ENCODE assay signal across 1 cellular context in genomic region chr18:62500174-62500573, GRCh38.
TF ChIP-seq lines count a peak whose summit lies in the region.

No MANE protein-coding gene starts in this region.

TF ChIP-seq in GM23338, 12 proteins besides CTCF, POLR2A, EP300 and RAD21 (continued from another document):
- TF ChIP-seq, protein P1, sequence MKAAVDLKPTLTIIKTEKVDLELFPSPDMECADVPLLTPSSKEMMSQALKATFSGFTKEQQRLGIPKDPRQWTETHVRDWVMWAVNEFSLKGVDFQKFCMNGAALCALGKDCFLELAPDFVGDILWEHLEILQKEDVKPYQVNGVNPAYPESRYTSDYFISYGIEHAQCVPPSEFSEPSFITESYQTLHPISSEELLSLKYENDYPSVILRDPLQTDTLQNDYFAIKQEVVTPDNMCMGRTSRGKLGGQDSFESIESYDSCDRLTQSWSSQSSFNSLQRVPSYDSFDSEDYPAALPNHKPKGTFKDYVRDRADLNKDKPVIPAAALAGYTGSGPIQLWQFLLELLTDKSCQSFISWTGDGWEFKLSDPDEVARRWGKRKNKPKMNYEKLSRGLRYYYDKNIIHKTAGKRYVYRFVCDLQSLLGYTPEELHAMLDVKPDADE (IDR thresholded peaks at IDR 0.05) = no peak
- TF ChIP-seq, protein P2, sequence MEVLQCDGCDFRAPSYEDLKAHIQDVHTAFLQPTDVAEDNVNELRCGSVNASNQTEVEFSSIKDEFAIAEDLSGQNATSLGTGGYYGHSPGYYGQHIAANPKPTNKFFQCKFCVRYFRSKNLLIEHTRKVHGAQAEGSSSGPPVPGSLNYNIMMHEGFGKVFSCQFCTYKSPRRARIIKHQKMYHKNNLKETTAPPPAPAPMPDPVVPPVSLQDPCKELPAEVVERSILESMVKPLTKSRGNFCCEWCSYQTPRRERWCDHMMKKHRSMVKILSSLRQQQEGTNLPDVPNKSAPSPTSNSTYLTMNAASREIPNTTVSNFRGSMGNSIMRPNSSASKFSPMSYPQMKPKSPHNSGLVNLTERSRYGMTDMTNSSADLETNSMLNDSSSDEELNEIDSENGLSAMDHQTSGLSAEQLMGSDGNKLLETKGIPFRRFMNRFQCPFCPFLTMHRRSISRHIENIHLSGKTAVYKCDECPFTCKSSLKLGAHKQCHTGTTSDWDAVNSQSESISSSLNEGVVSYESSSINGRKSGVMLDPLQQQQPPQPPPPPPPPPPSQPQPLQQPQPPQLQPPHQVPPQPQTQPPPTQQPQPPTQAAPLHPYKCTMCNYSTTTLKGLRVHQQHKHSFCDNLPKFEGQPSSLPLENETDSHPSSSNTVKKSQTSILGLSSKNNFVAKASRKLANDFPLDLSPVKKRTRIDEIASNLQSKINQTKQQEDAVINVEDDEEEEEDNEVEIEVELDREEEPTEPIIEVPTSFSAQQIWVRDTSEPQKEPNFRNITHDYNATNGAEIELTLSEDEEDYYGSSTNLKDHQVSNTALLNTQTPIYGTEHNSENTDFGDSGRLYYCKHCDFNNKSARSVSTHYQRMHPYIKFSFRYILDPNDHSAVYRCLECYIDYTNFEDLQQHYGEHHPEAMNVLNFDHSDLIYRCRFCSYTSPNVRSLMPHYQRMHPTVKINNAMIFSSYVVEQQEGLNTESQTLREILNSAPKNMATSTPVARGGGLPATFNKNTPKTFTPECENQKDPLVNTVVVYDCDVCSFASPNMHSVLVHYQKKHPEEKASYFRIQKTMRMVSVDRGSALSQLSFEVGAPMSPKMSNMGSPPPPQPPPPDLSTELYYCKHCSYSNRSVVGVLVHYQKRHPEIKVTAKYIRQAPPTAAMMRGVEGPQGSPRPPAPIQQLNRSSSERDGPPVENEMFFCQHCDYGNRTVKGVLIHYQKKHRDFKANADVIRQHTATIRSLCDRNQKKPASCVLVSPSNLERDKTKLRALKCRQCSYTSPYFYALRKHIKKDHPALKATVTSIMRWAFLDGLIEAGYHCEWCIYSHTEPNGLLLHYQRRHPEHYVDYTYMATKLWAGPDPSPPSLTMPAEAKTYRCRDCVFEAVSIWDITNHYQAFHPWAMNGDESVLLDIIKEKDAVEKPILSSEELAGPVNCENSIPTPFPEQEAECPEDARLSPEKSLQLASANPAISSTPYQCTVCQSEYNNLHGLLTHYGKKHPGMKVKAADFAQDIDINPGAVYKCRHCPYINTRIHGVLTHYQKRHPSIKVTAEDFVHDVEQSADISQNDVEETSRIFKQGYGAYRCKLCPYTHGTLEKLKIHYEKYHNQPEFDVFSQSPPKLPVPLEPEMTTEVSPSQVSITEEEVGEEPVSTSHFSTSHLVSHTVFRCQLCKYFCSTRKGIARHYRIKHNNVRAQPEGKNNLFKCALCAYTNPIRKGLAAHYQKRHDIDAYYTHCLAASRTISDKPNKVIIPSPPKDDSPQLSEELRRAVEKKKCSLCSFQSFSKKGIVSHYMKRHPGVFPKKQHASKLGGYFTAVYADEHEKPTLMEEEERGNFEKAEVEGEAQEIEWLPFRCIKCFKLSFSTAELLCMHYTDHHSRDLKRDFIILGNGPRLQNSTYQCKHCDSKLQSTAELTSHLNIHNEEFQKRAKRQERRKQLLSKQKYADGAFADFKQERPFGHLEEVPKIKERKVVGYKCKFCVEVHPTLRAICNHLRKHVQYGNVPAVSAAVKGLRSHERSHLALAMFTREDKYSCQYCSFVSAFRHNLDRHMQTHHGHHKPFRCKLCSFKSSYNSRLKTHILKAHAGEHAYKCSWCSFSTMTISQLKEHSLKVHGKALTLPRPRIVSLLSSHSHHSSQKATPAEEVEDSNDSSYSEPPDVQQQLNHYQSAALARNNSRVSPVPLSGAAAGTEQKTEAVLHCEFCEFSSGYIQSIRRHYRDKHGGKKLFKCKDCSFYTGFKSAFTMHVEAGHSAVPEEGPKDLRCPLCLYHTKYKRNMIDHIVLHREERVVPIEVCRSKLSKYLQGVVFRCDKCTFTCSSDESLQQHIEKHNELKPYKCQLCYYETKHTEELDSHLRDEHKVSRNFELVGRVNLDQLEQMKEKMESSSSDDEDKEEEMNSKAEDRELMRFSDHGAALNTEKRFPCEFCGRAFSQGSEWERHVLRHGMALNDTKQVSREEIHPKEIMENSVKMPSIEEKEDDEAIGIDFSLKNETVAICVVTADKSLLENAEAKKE (CRISPR knock-in tag; IDR thresholded peaks at IDR 0.05) = no peak
- TF ChIP-seq, protein P3, sequence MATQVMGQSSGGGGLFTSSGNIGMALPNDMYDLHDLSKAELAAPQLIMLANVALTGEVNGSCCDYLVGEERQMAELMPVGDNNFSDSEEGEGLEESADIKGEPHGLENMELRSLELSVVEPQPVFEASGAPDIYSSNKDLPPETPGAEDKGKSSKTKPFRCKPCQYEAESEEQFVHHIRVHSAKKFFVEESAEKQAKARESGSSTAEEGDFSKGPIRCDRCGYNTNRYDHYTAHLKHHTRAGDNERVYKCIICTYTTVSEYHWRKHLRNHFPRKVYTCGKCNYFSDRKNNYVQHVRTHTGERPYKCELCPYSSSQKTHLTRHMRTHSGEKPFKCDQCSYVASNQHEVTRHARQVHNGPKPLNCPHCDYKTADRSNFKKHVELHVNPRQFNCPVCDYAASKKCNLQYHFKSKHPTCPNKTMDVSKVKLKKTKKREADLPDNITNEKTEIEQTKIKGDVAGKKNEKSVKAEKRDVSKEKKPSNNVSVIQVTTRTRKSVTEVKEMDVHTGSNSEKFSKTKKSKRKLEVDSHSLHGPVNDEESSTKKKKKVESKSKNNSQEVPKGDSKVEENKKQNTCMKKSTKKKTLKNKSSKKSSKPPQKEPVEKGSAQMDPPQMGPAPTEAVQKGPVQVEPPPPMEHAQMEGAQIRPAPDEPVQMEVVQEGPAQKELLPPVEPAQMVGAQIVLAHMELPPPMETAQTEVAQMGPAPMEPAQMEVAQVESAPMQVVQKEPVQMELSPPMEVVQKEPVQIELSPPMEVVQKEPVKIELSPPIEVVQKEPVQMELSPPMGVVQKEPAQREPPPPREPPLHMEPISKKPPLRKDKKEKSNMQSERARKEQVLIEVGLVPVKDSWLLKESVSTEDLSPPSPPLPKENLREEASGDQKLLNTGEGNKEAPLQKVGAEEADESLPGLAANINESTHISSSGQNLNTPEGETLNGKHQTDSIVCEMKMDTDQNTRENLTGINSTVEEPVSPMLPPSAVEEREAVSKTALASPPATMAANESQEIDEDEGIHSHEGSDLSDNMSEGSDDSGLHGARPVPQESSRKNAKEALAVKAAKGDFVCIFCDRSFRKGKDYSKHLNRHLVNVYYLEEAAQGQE (IDR thresholded peaks at IDR 0.05; ENCODE audit: unreplicated experiment) = no peak
- no peak for TF ChIP-seq NANOG (IDR thresholded peaks at IDR 0.05; ENCODE audit: borderline replicate concordance)
TF ChIP-seq in GM23338: peak in this region for 0.
